30 cellular contexts compared by ENCODE assay signal in genomic region chr4:158046345-158046744, GRCh38.
"Had no signal": no experiment of that assay in that cellular context is flagged by ENCODE, and none has a peak within 500 bp of the region (broad histone marks: within the 10 kb centered on the region; RNA-seq: fewer than 3 reads in every experiment).

No MANE protein-coding gene starts in this region.

- H3K4me1 ChIP-seq: breast epithelium, left lung, parathyroid adenoma, sigmoid colon, testis had no signal

- H2AFZ ChIP-seq: hepatocyte, parathyroid adenoma had no signal

- H3K36me3 Mint-ChIP-seq: activated naive CD4-positive, alpha-beta T cell treated with anti-CD3 and anti-CD28 coated beads, Interleukin-2, amount 50 U/mL, for 72 hours; immature natural killer cell; mesothelial cell of epicardium had no signal

- H3K36me3 ChIP-seq: adrenal gland, ascending aorta, breast epithelium, left lung, neutrophil, sigmoid colon, vagina, WERI-Rb-1 had no signal

- H3K9me3 ChIP-seq: adrenal gland, ascending aorta, breast epithelium, neutrophil, testis, vagina had no signal

- H3K27ac Mint-ChIP-seq: activated CD8-positive, alpha-beta T cell treated with anti-CD3 and anti-CD28 coated beads, Interleukin-2, amount 10 ng/mL, durations not matched to agents 7 days and 5 days; activated naive CD4-positive, alpha-beta T cell treated with anti-CD3 and anti-CD28 coated beads, Interleukin-2, amount 50 U/mL, for 72 hours; activated T-helper 1 cell treated with anti-CD3 and anti-CD28 coated beads, Interleukin-12 subunit alpha, Interleukin-12 subunit beta, Interleukin-2, Interleukin-4 antibody, amounts not matched to agents 30 ng/mL and 10 ng/mL and 1 ng/mL, durations not matched to agents 14 hours and 24 hours and 36 hours; endodermal cell; immature natural killer cell; mesothelial cell of epicardium; natural killer cell treated with Interleukin-12 subunit alpha and Interleukin-12 subunit beta and Interleukin-15 and Interleukin-18, amount 100 ng/mL, for 72 hours had no signal

- H3K9me3 Mint-ChIP-seq: activated T-helper 1 cell treated with anti-CD3 and anti-CD28 coated beads, Interleukin-12 subunit alpha, Interleukin-12 subunit beta, Interleukin-2, Interleukin-4 antibody, amounts not matched to agents 30 ng/mL and 10 ng/mL and 1 ng/mL, durations not matched to agents 14 hours and 24 hours and 36 hours had no signal

- H3K4me1 Mint-ChIP-seq: central memory CD8-positive, alpha-beta T cell; endodermal cell; immature natural killer cell had no signal

- DNase-seq: activated CD4-positive, alpha-beta T cell treated with anti-CD3 and anti-CD28 coated beads, Interleukin-2, amount 50 U/mL, for 1 hour; activated CD4-positive, CD25-positive, alpha-beta regulatory T cell treated with anti-CD3 and anti-CD28 coated beads, Interleukin-2, amount 50 U/mL, for 72 hours; activated CD8-positive, alpha-beta T cell treated with anti-CD3 and anti-CD28 coated beads, Interleukin-2, amount 10 ng/mL, durations not matched to agents 7 days and 5 days; adrenal gland; cortex of kidney; endodermal cell; glutamatergic neuron; immature natural killer cell; kidney glomerular epithelial cell; left lung; sigmoid colon; stimulated activated CD4-positive, alpha-beta T cell treated with anti-CD3 and anti-CD28 coated beads, Interleukin-4, amount 100 ng/mL, for 1 hour; stimulated activated naive CD4-positive, alpha-beta T cell; T-helper 1 cell; testis; trophoblast cell; WERI-Rb-1 had no signal

- H3K4me3 ChIP-seq: adrenal gland, ascending aorta, breast epithelium, hepatocyte, left lung, lung, sigmoid colon, testis, vagina had no signal

- H3K4me2 ChIP-seq: hepatocyte had no signal

- H3K27me3 Mint-ChIP-seq: central memory CD8-positive, alpha-beta T cell; natural killer cell treated with Interleukin-12 subunit alpha and Interleukin-12 subunit beta and Interleukin-15 and Interleukin-18, amount 100 ng/mL, for 72 hours had no signal

- H3K79me2 ChIP-seq: hepatocyte, parathyroid adenoma had no signal

- H3K27ac ChIP-seq: adrenal gland, ascending aorta, breast epithelium, epithelial cell of prostate, hepatocyte, left lung, neutrophil, parathyroid adenoma, sigmoid colon, testis, vagina, WERI-Rb-1 had no signal

- H3K27me3 ChIP-seq: adrenal gland, ascending aorta, breast epithelium, hepatocyte, left lung, neutrophil, sigmoid colon, testis, vagina had no signal

- H3K4me3 Mint-ChIP-seq: activated CD8-positive, alpha-beta T cell treated with anti-CD3 and anti-CD28 coated beads, Interleukin-2, amount 10 ng/mL, durations not matched to agents 7 days and 5 days; activated T-helper 1 cell treated with anti-CD3 and anti-CD28 coated beads, Interleukin-12 subunit alpha, Interleukin-12 subunit beta, Interleukin-2, Interleukin-4 antibody, amounts not matched to agents 30 ng/mL and 10 ng/mL and 1 ng/mL, durations not matched to agents 14 hours and 24 hours and 36 hours; central memory CD8-positive, alpha-beta T cell; endodermal cell; immature natural killer cell; mesothelial cell of epicardium; natural killer cell treated with Interleukin-12 subunit alpha and Interleukin-12 subunit beta and Interleukin-15 and Interleukin-18, amount 100 ng/mL, for 72 hours had no signal

- ATAC-seq: activated CD8-positive, alpha-beta T cell treated with anti-CD3 and anti-CD28 coated beads, Interleukin-2, amount 10 ng/mL, durations not matched to agents 7 days and 5 days; activated naive CD4-positive, alpha-beta T cell treated with anti-CD3 and anti-CD28 coated beads, Interleukin-2, amount 50 U/mL, for 72 hours; left lung; natural killer cell treated with Interleukin-12 subunit alpha and Interleukin-12 subunit beta and Interleukin-15 and Interleukin-18, amount 100 ng/mL, for 72 hours had no signal

- H3K9ac ChIP-seq: parathyroid adenoma had no signal
